In the genomic region with DNA sequence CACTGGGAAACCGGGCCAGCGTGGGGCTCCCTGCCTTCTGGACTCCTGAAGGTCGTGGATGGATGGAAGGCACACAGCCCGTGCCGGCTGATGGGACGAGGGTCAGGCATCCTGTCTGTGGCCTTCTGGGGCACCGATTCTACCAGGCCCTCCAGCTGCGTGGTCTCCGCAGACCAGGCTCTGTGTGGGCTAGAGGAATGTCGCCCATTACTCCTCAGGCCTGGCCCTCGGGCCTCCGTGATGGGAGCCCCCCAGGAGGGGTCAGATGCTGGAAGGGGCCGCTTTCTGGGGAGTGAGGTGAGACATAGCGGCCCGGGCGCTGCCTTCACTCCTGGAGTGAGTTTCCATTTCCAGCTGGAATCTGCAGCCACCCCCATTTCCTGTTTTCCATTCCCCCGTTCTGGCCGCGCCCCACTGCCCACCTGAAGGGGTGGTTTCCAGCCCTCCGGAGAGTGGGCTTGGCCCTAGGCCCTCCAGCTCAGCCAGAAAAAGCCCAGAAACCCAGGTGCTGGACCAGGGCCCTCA, we compare ENCODE assay signal across 11 cellular contexts. TPM values are rescaled to one million over a fixed set of nuclear protein-coding genes. Genes with fewer than 3 reads are reported as not detected.
DNase-seq lines count a peak whose midpoint lies in the region; ATAC-seq and TF ChIP-seq lines count a peak whose summit lies in the region.
"Had no signal": no experiment of that assay in that cellular context is flagged by ENCODE, and none has a peak within 500 bp of the region (broad histone marks: within the 10 kb centered on the region; RNA-seq: fewer than 3 reads in every experiment).

No MANE protein-coding gene starts in this region.

- peaks cover 5 to 7% of the 10 kb centered on the region in 2 experiments; a peak in 3 of 4 replicates for H3K36me3 ChIP-seq in HCT116 (ENCODE audit: control insufficient read depth in 1 of 2, insufficient read depth in 2 of 2, low read length in 2 of 2)
- peaks cover 0 to 5% (median 0%) of the 10 kb centered on the region in 4 donors for H3K36me3 ChIP-seq in right lobe of liver
- peaks cover 53% of the 10 kb centered on the region for H3K36me3 ChIP-seq in suprapubic skin
- H3K36me3 ChIP-seq in CD4-positive, alpha-beta memory T cell (ENCODE audit: insufficient read depth, low read length), result peaks cover 8% of the 10 kb centered on the region

- TF ChIP-seq RAD21 in HCT116 (IDR thresholded peaks at IDR 0.05; ENCODE audit: low read depth), result no peak

- peaks cover 71% of the 10 kb centered on the region for H3K36me3 Mint-ChIP-seq in effector memory CD8-positive, alpha-beta T cell (ENCODE audit: insufficient read depth)
- peaks cover 18 to 38% of the 10 kb centered on the region in 2 donors for H3K36me3 Mint-ChIP-seq in CD4-positive, alpha-beta memory T cell
- H3K36me3 Mint-ChIP-seq in activated CD8-positive, alpha-beta T cell treated with anti-CD3 and anti-CD28 coated beads, Interleukin-2, amount 10 ng/mL, durations not matched to agents 7 days and 5 days (ENCODE audit: low read depth), result peaks cover 15% of the 10 kb centered on the region

- H2AFZ ChIP-seq in HCT116 (ENCODE audit: low read depth, low read length, poor library complexity, severe bottlenecking), result no peak overlapping the region

- no peak overlapping the region for H3K4me3 Mint-ChIP-seq in effector memory CD8-positive, alpha-beta T cell
- H3K4me3 Mint-ChIP-seq in CD4-positive, alpha-beta memory T cell, result no peak overlapping the region
- no peak overlapping the region for H3K4me3 Mint-ChIP-seq in activated CD8-positive, alpha-beta T cell treated with anti-CD3 and anti-CD28 coated beads, Interleukin-2, amount 10 ng/mL, durations not matched to agents 7 days and 5 days

- H3K27me3 ChIP-seq in HCT116 (ENCODE audit: insufficient read depth, low read length) (no peaks in the 10 kb centered on the region), right lobe of liver (no peaks in the 10 kb centered on the region), suprapubic skin (no peaks in the 10 kb centered on the region)
- no peaks in the 10 kb centered on the region for H3K27me3 ChIP-seq in CD4-positive, alpha-beta memory T cell (ENCODE audit: insufficient read depth, low read length)
- H3K27me3 ChIP-seq: BE2C had no signal

- H3K27ac Mint-ChIP-seq in effector memory CD8-positive, alpha-beta T cell, result peak overlapping the region; percentile 25 to 69
- peak overlapping the region in 1 of 7 donors; percentile 65 for H3K27ac Mint-ChIP-seq in CD4-positive, alpha-beta memory T cell
- no peak overlapping the region for H3K27ac Mint-ChIP-seq in activated CD8-positive, alpha-beta T cell treated with anti-CD3 and anti-CD28 coated beads, Interleukin-2, amount 10 ng/mL, durations not matched to agents 7 days and 5 days

- no peak overlapping the region for H3K4me2 ChIP-seq in HCT116 (ENCODE audit: low read length)

- H3K27me3 Mint-ChIP-seq in effector memory CD8-positive, alpha-beta T cell, result no peaks in the 10 kb centered on the region
- H3K27me3 Mint-ChIP-seq in CD4-positive, alpha-beta memory T cell, result no peaks in the 10 kb centered on the region
- no peaks in the 10 kb centered on the region for H3K27me3 Mint-ChIP-seq in activated CD8-positive, alpha-beta T cell treated with anti-CD3 and anti-CD28 coated beads, Interleukin-2, amount 10 ng/mL, durations not matched to agents 7 days and 5 days (ENCODE audit: low read depth)

- TF ChIP-seq CTCF in HCT116 (IDR thresholded peaks at IDR 0.05 in 2 of 3, conservative IDR thresholded peaks at IDR 0.05 in 1 of 3; ENCODE audit: borderline replicate concordance in 1 of 3, insufficient read depth in 1 of 3, low read depth in 2 of 3, low read length in 2 of 3) (no peak), right lobe of liver (IDR thresholded peaks at IDR 0.05) (no peak), suprapubic skin (IDR thresholded peaks at IDR 0.05) (no peak)

- H3K4me1 ChIP-seq in HCT116 (ENCODE audit: control insufficient read depth in 1 of 2, insufficient read depth in 2 of 2, low read length in 2 of 2), result no peaks in the 10 kb centered on the region
- H3K4me1 ChIP-seq in right lobe of liver, result peaks cover 0 to 71% (median 26%) of the 10 kb centered on the region in 4 donors
- peaks cover 38% of the 10 kb centered on the region for H3K4me1 ChIP-seq in suprapubic skin
- peaks cover 5% of the 10 kb centered on the region for H3K4me1 ChIP-seq in CD4-positive, alpha-beta memory T cell (ENCODE audit: insufficient read depth, low read length)
- H3K4me1 ChIP-seq: BE2C had no signal

- WGBS in right lobe of liver (ENCODE audit: insufficient coverage, low coverage, low lambda C conversion rate, missing lambda C conversion rate), result 61% methylated on average over 10 of the region's 20 CpGs
- 47% methylated on average over 14 of the region's 20 CpGs for WGBS in suprapubic skin

- TF ChIP-seq EP300 in suprapubic skin (IDR thresholded peaks at IDR 0.05), result no peak

- POLR2A ChIA-PET in HCT116 (lab: Charles Lee), result no interaction called here
- POLR2A ChIA-PET in CD4-positive, alpha-beta memory T cell (lab: Charles Lee; ENCODE audit: partially characterized antibody), result interaction anchor here (1.3 to 4.2 kb wide), 6 partner anchors 9 to 113 kb away, joined by 3 to 22 read pairs (median 7); partner anchors contain the start of gene OGFOD2
- POLR2A ChIA-PET in activated CD8-positive, alpha-beta T cell treated with anti-CD3 and anti-CD28 coated beads, Interleukin-2, amount 10 ng/mL, durations not matched to agents 7 days and 5 days (lab: Charles Lee), result interaction anchor here (1.0 to 1.7 kb wide), 5 partner anchors 26 to 121 kb away, joined by 3 to 5 read pairs (median 4); no protein-coding TSS in a partner anchor

- ATAC-seq in HCT116 (no peak), right lobe of liver (no peak), GM21723 (IDR thresholded peaks at IDR 0.05; ENCODE audit: unreplicated experiment) (no peak)
- no peak for ATAC-seq in effector memory CD8-positive, alpha-beta T cell (replicated peaks)
- no peak for ATAC-seq in activated CD8-positive, alpha-beta T cell treated with anti-CD3 and anti-CD28 coated beads, Interleukin-2, amount 10 ng/mL, durations not matched to agents 7 days and 5 days

- H3K27ac ChIP-seq in HCT116 (ENCODE audit: low read depth, low read length) (no peak overlapping the region), right lobe of liver (peak overlapping the region in 2 of 3 donors; percentile 60 to 81), suprapubic skin (peak overlapping the region; percentile 56)
- no peak overlapping the region for H3K27ac ChIP-seq in CD4-positive, alpha-beta memory T cell (ENCODE audit: low read depth, low read length)

- H3K4me3 ChIP-seq in HCT116 (replicated peaks in 1 of 2; ENCODE audit: low read depth in 1 of 2, low read length in 2 of 2) (no peak overlapping the region), right lobe of liver (no peak overlapping the region), suprapubic skin (no peak overlapping the region)
- no peak overlapping the region for H3K4me3 ChIP-seq in CD4-positive, alpha-beta memory T cell (ENCODE audit: low read length in 2 of 2)

- H3K9me3 ChIP-seq in HCT116 (ENCODE audit: control insufficient read depth in 1 of 2, insufficient read depth in 1 of 2, low read depth in 1 of 2, low read length in 2 of 2) (no peaks in the 10 kb centered on the region), right lobe of liver (no peaks in the 10 kb centered on the region), suprapubic skin (no peaks in the 10 kb centered on the region)
- no peaks in the 10 kb centered on the region for H3K9me3 ChIP-seq in CD4-positive, alpha-beta memory T cell (ENCODE audit: control insufficient read depth in 1 of 2, low read length in 2 of 2)
- H3K9me3 ChIP-seq: BE2C had no signal

- TF ChIP-seq POLR2A in HCT116 (IDR thresholded peaks at IDR 0.05; ENCODE audit: borderline replicate concordance, extremely low read depth, insufficient read depth, insufficient read length) (no peak), right lobe of liver (IDR thresholded peaks at IDR 0.05) (no peak), suprapubic skin (IDR thresholded peaks at IDR 0.05) (no peak)

- H3K79me2 ChIP-seq in HCT116 (ENCODE audit: insufficient read depth, low read length), result no peaks in the 10 kb centered on the region; the same call in 1 of the 2 replicates

- peaks cover 0 to 10% of the 10 kb centered on the region in 2 donors for H3K4me1 Mint-ChIP-seq in effector memory CD8-positive, alpha-beta T cell (ENCODE audit: low read depth in 2 of 2)
- peaks cover 0 to 5% (median 0%) of the 10 kb centered on the region in 4 donors for H3K4me1 Mint-ChIP-seq in CD4-positive, alpha-beta memory T cell
- peaks cover 7% of the 10 kb centered on the region for H3K4me1 Mint-ChIP-seq in activated CD8-positive, alpha-beta T cell treated with anti-CD3 and anti-CD28 coated beads, Interleukin-2, amount 10 ng/mL, durations not matched to agents 7 days and 5 days (ENCODE audit: low read depth)

- no peaks in the 10 kb centered on the region for H4K20me1 ChIP-seq in HCT116 (ENCODE audit: insufficient read depth)

- no peaks in the 10 kb centered on the region for H3K9me2 ChIP-seq in HCT116 (ENCODE audit: insufficient read depth)

- no peak for DNase-seq in HCT116 (ENCODE audit: low read depth, low spot score)
- no peak for DNase-seq in effector memory CD8-positive, alpha-beta T cell
- peak in 2 of 3 donors; percentile 18 to 52 for DNase-seq in right lobe of liver
- DNase-seq in suprapubic skin (ENCODE audit: low spot score in 2 of 2), result peak; percentile 66 to 73
- no peak for DNase-seq in CD4-positive, alpha-beta memory T cell
- DNase-seq in activated CD8-positive, alpha-beta T cell treated with anti-CD3 and anti-CD28 coated beads, Interleukin-2, amount 10 ng/mL, durations not matched to agents 7 days and 5 days, result no peak
- no peak for DNase-seq in COR-L47 (lab: John Stamatoyannopoulos, UW)
- DNase-seq: BE2C, GDM1, NCI-H446 treated with DMSO at 0.1 percent for 48 hours had no signal

- H3K9ac ChIP-seq in HCT116 (ENCODE audit: low read length), result no peak overlapping the region

- H3K9me3 Mint-ChIP-seq in effector memory CD8-positive, alpha-beta T cell, result no peaks in the 10 kb centered on the region
- peaks cover 0 to 2% (median 0%) of the 10 kb centered on the region in 8 donors for H3K9me3 Mint-ChIP-seq in CD4-positive, alpha-beta memory T cell
- H3K9me3 Mint-ChIP-seq in activated CD8-positive, alpha-beta T cell treated with anti-CD3 and anti-CD28 coated beads, Interleukin-2, amount 10 ng/mL, durations not matched to agents 7 days and 5 days (ENCODE audit: insufficient read depth), result no peaks in the 10 kb centered on the region

- intact Hi-C loops in HCT116 (cut with micrococcal nuclease), result loop anchor here (5.0 kb wide), 1 partner anchor 70 kb away; no protein-coding TSS in a partner anchor
- intact Hi-C loops in right lobe of liver (cut with DNase I), result no loop called here
- intact Hi-C loops in CD4-positive, alpha-beta memory T cell (cut with micrococcal nuclease), result no loop called here

- RAD21 ChIA-PET in HCT116 (lab: Charles Lee; ENCODE audit: low non-redundant PET in 1 of 2, low total read pairs in 2 of 2, uncharacterized antibody in 2 of 2, unreplicated experiment in 2 of 2), result no interaction called here

- BruUV-seq in HCT116 (replicated peaks; lab: Mats Ljungman, UMichigan), result TSS peak; percentile 31

- CTCF ChIA-PET in HCT116 (lab: Charles Lee), result interaction anchor here (0.9 to 3.6 kb wide), 6 partner anchors 57 to 376 kb away, joined by 3 to 17 read pairs (median 11); no protein-coding TSS in a partner anchor
- CTCF ChIA-PET in CD4-positive, alpha-beta memory T cell (lab: Charles Lee; ENCODE audit: partially characterized antibody), result interaction anchor here (0.9 to 10.9 kb wide), 10 partner anchors 9 to 104 kb away, joined by 3 to 268 read pairs (median 22); partner anchors contain the start of gene ABCB9
- CTCF ChIA-PET in activated CD8-positive, alpha-beta T cell treated with anti-CD3 and anti-CD28 coated beads, Interleukin-2, amount 10 ng/mL, durations not matched to agents 7 days and 5 days (lab: Charles Lee), result interaction anchor here (1.5 to 16.3 kb wide), 5 partner anchors 9 to 89 kb away, joined by 3 to 204 read pairs (median 8); no protein-coding TSS in a partner anchor

RNA-seq across cellular contexts. Expression of gene HIP1R, which starts 26.9 kb away (rescaled TPM):
- total RNA-seq in HCT116 (2021; ENCODE audit: unreplicated experiment), result 57.8 TPM
- polyA plus RNA-seq in HCT116 (2012), result 36.7 and 38.8 TPM in 2 replicates
- total RNA-seq in right lobe of liver, result 10 to 100 TPM; 23.6 to 37.2 (median 27.8) TPM
- total RNA-seq in suprapubic skin, result 100 to 1,000 TPM; 162 to 289 (median 200) TPM
- 10 to 100 TPM; 87.7 to 88.3 TPM for total RNA-seq in CD4-positive, alpha-beta memory T cell
- polyA plus RNA-seq in CD4-positive, alpha-beta memory T cell, result 10 to 100 TPM in 1 of 2 donors, 1 to 10 TPM in 1; 4.5 to 11.2 TPM
- total RNA-seq in activated CD8-positive, alpha-beta T cell treated with anti-CD3 and anti-CD28 coated beads, Interleukin-2, amount 10 ng/mL, durations not matched to agents 7 days and 5 days, result 10 to 100 TPM; 36.2 to 37.4 TPM

RNA-seq across cellular contexts. Expression of gene VPS37B, which starts 33.8 kb away (rescaled TPM):
- 55.0 TPM for total RNA-seq in HCT116 (2021; ENCODE audit: unreplicated experiment)
- polyA plus RNA-seq in HCT116 (2012), result 48.3 and 53.6 TPM in 2 replicates
- total RNA-seq in right lobe of liver, result 1 to 10 TPM; 5.2 to 6.7 (median 6.0) TPM
- 10 to 100 TPM; 42.0 to 67.1 (median 63.0) TPM for total RNA-seq in suprapubic skin
- 10 to 100 TPM; 22.8 to 23.7 TPM for total RNA-seq in CD4-positive, alpha-beta memory T cell
- polyA plus RNA-seq in CD4-positive, alpha-beta memory T cell, result 10 to 100 TPM; 18.8 to 21.6 TPM
- 10 to 100 TPM; 24.9 to 26.5 TPM for total RNA-seq in activated CD8-positive, alpha-beta T cell treated with anti-CD3 and anti-CD28 coated beads, Interleukin-2, amount 10 ng/mL, durations not matched to agents 7 days and 5 days

Comparison
In these comparisons a context has a peak if more than half of its experiments do, and no peak if none do; other contexts are left out.
1. DNase-seq: peak in right lobe of liver (2 of 3) and suprapubic skin (2 of 2); none in HCT116 (single experiment), effector memory CD8-positive, alpha-beta T cell (0 of 3), CD4-positive, alpha-beta memory T cell (0 of 5), activated CD8-positive, alpha-beta T cell treated with anti-CD3 and anti-CD28 coated beads, Interleukin-2, amount 10 ng/mL, durations not matched to agents 7 days and 5 days (single experiment) and COR-L47 (single experiment).
2. H3K27ac ChIP-seq: peak in right lobe of liver (2 of 3) and suprapubic skin (single experiment); none in HCT116 (single experiment) and CD4-positive, alpha-beta memory T cell (single experiment).